ENCODE assay signal across 8 cellular contexts in the genomic region with DNA sequence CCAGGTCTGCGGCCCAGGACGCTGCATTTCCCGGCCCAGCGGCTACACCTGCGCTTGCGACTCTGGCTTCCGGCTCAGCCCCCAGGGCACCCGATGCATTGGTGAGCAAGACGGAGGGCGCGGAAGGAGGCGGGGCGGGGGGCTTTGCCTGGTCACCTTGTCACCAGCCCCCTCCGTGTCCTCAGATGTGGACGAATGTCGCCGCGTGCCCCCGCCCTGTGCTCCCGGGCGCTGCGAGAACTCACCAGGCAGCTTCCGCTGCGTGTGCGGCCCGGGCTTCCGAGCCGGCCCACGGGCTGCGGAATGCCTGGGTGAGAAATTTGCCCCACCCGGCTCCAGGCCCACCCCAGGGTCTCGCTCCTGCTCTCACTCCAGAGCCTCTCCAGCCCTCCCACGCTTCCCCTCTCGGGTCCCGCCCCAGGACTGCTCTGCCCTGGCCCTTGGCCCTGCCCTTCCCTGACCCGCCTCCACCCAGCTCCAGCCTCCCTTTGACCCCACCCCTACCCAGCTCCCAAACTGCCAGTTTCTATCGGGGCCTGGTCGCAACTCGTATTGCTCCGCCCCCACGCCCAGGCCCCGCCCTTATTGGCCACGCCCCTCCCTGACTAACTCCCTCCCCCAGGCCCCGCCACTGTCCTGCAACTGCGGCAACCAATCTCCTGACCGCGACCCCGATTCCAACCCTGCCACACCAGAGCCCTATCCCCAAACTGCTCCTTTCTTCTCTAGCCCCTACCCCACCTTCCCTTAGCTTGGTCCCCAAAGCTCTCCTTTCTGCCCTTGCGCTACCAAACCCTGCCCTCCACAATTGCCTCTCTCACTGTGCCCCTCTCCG. TPM values are rescaled to one million over a fixed set of nuclear protein-coding genes. Genes with fewer than 3 reads are reported as not detected.
DNase-seq lines count a peak whose midpoint lies in the region; ATAC-seq, FAIRE-seq and TF ChIP-seq lines count a peak whose summit lies in the region.

No MANE protein-coding gene starts in this region.

- H3K4me3 ChIP-seq in BLaER1, result peak overlapping the region; percentile 72
- H3K4me3 ChIP-seq in astrocyte (ENCODE audit: insufficient read depth, low read depth, low read length), result peak overlapping the region; percentile 39
- peak overlapping the region; percentile 51; the same call in 1 of the 2 replicates for H3K4me3 ChIP-seq in iPS DF 6.9 (ENCODE audit: low read length)
- peak overlapping the region; percentile 38 to 53 (median 49) for H3K4me3 ChIP-seq in skin epidermis

- peak overlapping the region; percentile 82 for H3K27ac ChIP-seq in BLaER1
- peak overlapping the region; percentile 10 for H3K27ac ChIP-seq in astrocyte (ENCODE audit: low read depth, low read length)
- H3K27ac ChIP-seq in iPS DF 6.9 (ENCODE audit: low read length), result no peak overlapping the region
- peak overlapping the region; percentile 44 to 92 (median 84) for H3K27ac ChIP-seq in skin epidermis

- H3K9me3 ChIP-seq in BLaER1 (no peaks in the 10 kb centered on the region), astrocyte (ENCODE audit: insufficient read depth, low read depth, low read length) (no peaks in the 10 kb centered on the region), iPS DF 6.9 (ENCODE audit: control insufficient read depth, insufficient read depth, low read length) (no peaks in the 10 kb centered on the region)

- H3K27me3 Mint-ChIP-seq in astrocyte (ENCODE audit: low read depth, unreplicated experiment), result peaks cover 47% of the 10 kb centered on the region

- H3K9me3 Mint-ChIP-seq in astrocyte (ENCODE audit: unreplicated experiment), result no peaks in the 10 kb centered on the region

- no peaks in the 10 kb centered on the region for H3K79me2 ChIP-seq in astrocyte (ENCODE audit: insufficient read depth, low read length)

- peak; percentile 57 for ATAC-seq in GM19351 (IDR thresholded peaks at IDR 0.05; ENCODE audit: unreplicated experiment)

- H4K20me1 ChIP-seq in BLaER1 (peaks cover 4% of the 10 kb centered on the region), astrocyte (ENCODE audit: insufficient read depth, low read length) (no peaks in the 10 kb centered on the region)

- peak overlapping the region; percentile 99 for H3K4me2 ChIP-seq in BLaER1
- H3K4me2 ChIP-seq in astrocyte (ENCODE audit: low read length), result peak overlapping the region; percentile 84

- H3K9ac ChIP-seq in BLaER1 (peak overlapping the region; percentile 82), astrocyte (ENCODE audit: low read length) (peak overlapping the region; percentile 63)

- no peak overlapping the region for H3K27ac Mint-ChIP-seq in astrocyte (ENCODE audit: unreplicated experiment)

- no peaks in the 10 kb centered on the region for H3K36me3 Mint-ChIP-seq in astrocyte (ENCODE audit: low read depth, unreplicated experiment)

- peaks cover 9% of the 10 kb centered on the region for H3K4me1 Mint-ChIP-seq in astrocyte (ENCODE audit: low read depth, unreplicated experiment)

- FAIRE-seq in astrocyte (lab: Jason Lieb, UNC), result no peak

- H3K27me3 ChIP-seq in BLaER1, result no peaks in the 10 kb centered on the region
- no peaks in the 10 kb centered on the region for H3K27me3 ChIP-seq in astrocyte (ENCODE audit: insufficient read depth, low read length)
- peaks cover 9% of the 10 kb centered on the region for H3K27me3 ChIP-seq in iPS DF 6.9 (ENCODE audit: control insufficient read depth, insufficient read depth, low read length)

- no CpG with 5 or more reads among the region's 50 CpGs for WGBS in iPS DF 6.9 (ENCODE audit: insufficient coverage, insufficient read length)

- H3K4me3 Mint-ChIP-seq in astrocyte (ENCODE audit: unreplicated experiment), result peak overlapping the region; percentile 77

- TF ChIP-seq CTCF in astrocyte (IDR thresholded peaks at IDR 0.05; ENCODE audit: insufficient read depth, low read depth, low read length), result no peak

- peak overlapping the region; percentile 55 for H2AFZ ChIP-seq in astrocyte (ENCODE audit: low read depth, low read length)

- DNase-seq in HuH-7.5 (ENCODE audit: low spot score), result peak; percentile 80
- peak; percentile 63 to 87 (median 78) for DNase-seq in T-helper 2 cell
- peak; percentile 48 for DNase-seq in astrocyte (ENCODE audit: low read depth)
- no peak for DNase-seq in iPS DF 6.9 (ENCODE audit: low read depth, low spot score)
- DNase-seq in cortex of kidney (lab: John Stamatoyannopoulos, UW), result no peak

- H3K4me1 ChIP-seq in BLaER1, result peaks cover 66% of the 10 kb centered on the region
- H3K4me1 ChIP-seq in astrocyte (ENCODE audit: insufficient read depth, low read length), result peaks cover 42% of the 10 kb centered on the region
- H3K4me1 ChIP-seq in iPS DF 6.9 (ENCODE audit: control insufficient read depth, insufficient read depth, low read length), result peaks cover 12% of the 10 kb centered on the region

- no peaks in the 10 kb centered on the region for H3K36me3 ChIP-seq in BLaER1
- no peaks in the 10 kb centered on the region for H3K36me3 ChIP-seq in astrocyte (ENCODE audit: insufficient read depth, low read length)
- H3K36me3 ChIP-seq in iPS DF 6.9 (ENCODE audit: control insufficient read depth, insufficient read depth, low read length), result no peaks in the 10 kb centered on the region

RNA-seq across cellular contexts. Expression of gene LTBP4, which starts 8.6 kb away (rescaled TPM):
- total RNA-seq in astrocyte, result 46.9 and 63.5 TPM in 2 replicates

RNA-seq across cellular contexts. Expression of gene SHKBP1, which starts 33.1 kb away (rescaled TPM):
- total RNA-seq in astrocyte, result 56.3 and 60.4 TPM in 2 replicates

Comparison
In these comparisons a context has a peak if more than half of its experiments do, and no peak if none do; other contexts are left out.
1. DNase-seq: peak in HuH-7.5 (single experiment), T-helper 2 cell (5 of 5) and astrocyte (single experiment); none in iPS DF 6.9 (single experiment) and cortex of kidney (single experiment).
2. Peak in every context shown above with its lines, with median percentiles within 50 percentile points of each other: H3K4me3 ChIP-seq.